In genomic region chr9:133742251-133742650, GRCh38 we compare ENCODE assay signal across 2 cellular contexts.
TF ChIP-seq lines count a peak whose summit lies in the region.

No MANE protein-coding gene starts in this region.

TF ChIP-seq in SK-N-SH, 30 proteins besides CTCF, POLR2A, EP300 and RAD21 (continued from another document):
- TF ChIP-seq FOXM1 (IDR thresholded peaks at IDR 0.05; ENCODE audit: low read depth) (no peak), TCF12 (IDR thresholded peaks at IDR 0.05) (no peak), TAF1 (IDR thresholded peaks at IDR 0.05; ENCODE audit: borderline replicate concordance, low read depth, low read length) (no peak), ZBTB33 (IDR thresholded peaks at IDR 0.05; ENCODE audit: borderline replicate concordance, low read depth) (no peak), MEF2A (IDR thresholded peaks at IDR 0.05; ENCODE audit: borderline replicate concordance, low read depth) (no peak), FOSL2 (IDR thresholded peaks at IDR 0.05; ENCODE audit: borderline replicate concordance, low read depth) (no peak)
TF ChIP-seq in SK-N-SH: peak in this region for 0.

TF ChIP-seq in liver, 16 proteins besides CTCF, POLR2A, EP300 and RAD21 (continued from another document):
- TF ChIP-seq REST (IDR thresholded peaks at IDR 0.05) (no peak), ATF3 (IDR thresholded peaks at IDR 0.05) (no peak), GABPA (IDR thresholded peaks at IDR 0.05 in 1 of 2, conservative IDR thresholded peaks at IDR 0.05 in 1 of 2) (no peak), SP1 (IDR thresholded peaks at IDR 0.05) (no peak), MAX (IDR thresholded peaks at IDR 0.05) (no peak)
